Comparison of ENCODE assay signal across 29 cellular contexts in the genomic region with DNA sequence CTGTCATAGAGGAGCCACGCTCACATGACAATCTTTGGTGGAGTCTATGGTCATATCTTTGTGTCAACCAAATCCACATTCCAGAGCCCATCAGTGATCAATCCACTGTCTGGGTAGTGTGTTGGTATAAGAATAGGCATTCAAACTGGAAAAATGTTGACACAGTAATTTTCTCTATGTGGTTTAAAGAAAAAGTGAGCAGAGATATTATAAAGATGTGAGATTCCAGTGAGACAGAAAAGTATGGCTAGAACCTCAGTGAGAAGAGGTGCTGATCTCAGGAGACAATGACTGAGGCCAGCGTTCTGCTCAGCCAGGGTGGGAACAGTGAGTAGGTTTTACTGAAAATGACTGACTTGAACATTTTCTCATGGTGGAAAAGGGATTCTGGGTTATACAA.
"Had no signal": no experiment of that assay in that cellular context is flagged by ENCODE, and none has a peak within 500 bp of the region (broad histone marks: within the 10 kb centered on the region; RNA-seq: fewer than 3 reads in every experiment).

No MANE protein-coding gene starts in this region.

- H3K27me3 ChIP-seq: adrenal gland, ascending aorta, colonic mucosa, esophagus squamous epithelium, gastroesophageal sphincter, neutrophil, upper lobe of left lung had no signal

- H3K4me3 Mint-ChIP-seq: activated naive CD8-positive, alpha-beta T cell; activated T-cell treated with anti-CD3 and anti-CD28 coated beads, Interleukin-2, amount 50 U/mL, for 24 hours; activated T-helper 17 cell treated with anti-CD3 and anti-CD28 coated beads, Interleukin-2, amount 50 U/mL, for 72 hours; central memory CD8-positive, alpha-beta T cell; natural killer cell; T-cell; T-helper 2 cell treated with Interferon-gamma antibody and Interleukin-4, amounts not matched to agents 5 μg/mL and 100 μg/mL, for 36 hours had no signal

- H3K36me3 ChIP-seq: adrenal gland, ascending aorta, colonic mucosa, esophagus squamous epithelium, gastroesophageal sphincter, lower lobe of right lung, neutrophil, thoracic aorta, upper lobe of left lung, WERI-Rb-1 had no signal

- H3K9me3 ChIP-seq: colonic mucosa, neutrophil had no signal

- H3K4me3 ChIP-seq: adrenal gland, ascending aorta, colonic mucosa, dorsolateral prefrontal cortex, esophagus squamous epithelium, gastroesophageal sphincter, lower lobe of right lung, SK-N-MC, thoracic aorta, upper lobe of left lung had no signal

- H3K79me2 ChIP-seq: parathyroid adenoma had no signal

- H3K27ac Mint-ChIP-seq: activated naive CD8-positive, alpha-beta T cell; activated T-cell treated with anti-CD3 and anti-CD28 coated beads, Interleukin-2, amount 50 U/mL, for 24 hours; activated T-helper 17 cell treated with anti-CD3 and anti-CD28 coated beads, Interleukin-2, amount 50 U/mL, for 72 hours; natural killer cell; T-cell; T-helper 2 cell treated with Interferon-gamma antibody and Interleukin-4, amounts not matched to agents 5 μg/mL and 100 μg/mL, for 36 hours had no signal

- DNase-seq: activated CD4-positive, alpha-beta T cell treated with anti-CD3 and anti-CD28 coated beads for 1 hour; activated CD4-positive, alpha-beta T cell treated with anti-CD3 and anti-CD28 coated beads, Interleukin-2, amount 50 U/mL, for 1 hour; activated CD8-positive, alpha-beta memory T cell treated with anti-CD3 and anti-CD28 coated beads for 24 hours; activated CD8-positive, alpha-beta memory T cell treated with anti-CD3 and anti-CD28 coated beads, Interleukin-2, amount 50 U/mL, for 4 hours; activated naive CD4-positive, alpha-beta T cell; activated T-cell treated with anti-CD3 and anti-CD28 coated beads, Interleukin-2, amount 50 U/mL, for 24 hours; adrenal gland; colonic mucosa; dorsolateral prefrontal cortex; esophagus squamous epithelium; islet precursor cell; lower lobe of right lung; natural killer cell; right cardiac atrium; stimulated activated CD4-positive, alpha-beta T cell treated with anti-CD3 and anti-CD28 coated beads, Interleukin-4, amount 100 ng/mL, for 24 hours; stimulated activated naive CD4-positive, alpha-beta T cell treated with Interleukin-2 at 50 U/mL for 16 hours; T-cell; upper lobe of left lung; WERI-Rb-1 had no signal

- ATAC-seq: activated T-helper 17 cell treated with anti-CD3 and anti-CD28 coated beads, Interleukin-2, amount 50 U/mL, for 72 hours; gastroesophageal sphincter; natural killer cell; right cardiac atrium; T-cell had no signal

- H3K4me1 ChIP-seq: adrenal gland, colonic mucosa, lower lobe of right lung, parathyroid adenoma had no signal

- H3K4me1 Mint-ChIP-seq: activated T-helper 17 cell treated with anti-CD3 and anti-CD28 coated beads, Interleukin-2, amount 50 U/mL, for 72 hours; central memory CD8-positive, alpha-beta T cell; natural killer cell; T-cell had no signal

- H3K27ac ChIP-seq: adrenal gland, ascending aorta, colonic mucosa, dorsolateral prefrontal cortex, esophagus squamous epithelium, lower lobe of right lung, neutrophil, parathyroid adenoma, SK-N-MC, upper lobe of left lung, WERI-Rb-1 had no signal

- H3K9ac ChIP-seq: parathyroid adenoma had no signal

- H3K9me3 Mint-ChIP-seq: activated T-helper 17 cell treated with anti-CD3 and anti-CD28 coated beads, Interleukin-2, amount 50 U/mL, for 72 hours; T-helper 2 cell treated with Interferon-gamma antibody and Interleukin-4, amounts not matched to agents 5 μg/mL and 100 μg/mL, for 36 hours had no signal

- H2AFZ ChIP-seq: parathyroid adenoma had no signal

- H3K36me3 Mint-ChIP-seq: activated naive CD8-positive, alpha-beta T cell; natural killer cell; T-cell had no signal
